ENCODE assay signal across 16 cellular contexts in genomic region chr12:75699728-75700496, GRCh38.
DNase-seq lines count a peak whose midpoint lies in the region; ATAC-seq and TF ChIP-seq lines count a peak whose summit lies in the region.
"Had no signal": no experiment of that assay in that cellular context is flagged by ENCODE, and none has a peak within 500 bp of the region (broad histone marks: within the 10 kb centered on the region; RNA-seq: fewer than 3 reads in every experiment).

No MANE protein-coding gene starts in this region.

- peaks cover 10% of the 10 kb centered on the region for H3K79me2 ChIP-seq in HCT116 (ENCODE audit: insufficient read depth, low read length)

- H2BK12ac ChIP-seq in neuronal stem cell (ENCODE audit: low read length) = no peak overlapping the region

- H3K27ac ChIP-seq in HCT116 (ENCODE audit: low read depth, low read length) (peak overlapping the region; percentile 100), Panc1 (ENCODE audit: low read length) (peak overlapping the region; percentile 58), neuronal stem cell (replicated peaks; ENCODE audit: low read length) (no peak overlapping the region), uterus (no peak overlapping the region)
- H3K27ac ChIP-seq: colonic mucosa, SJCRH30, suprapubic skin, VCaP had no signal

- no peaks in the 10 kb centered on the region for H3K9me2 ChIP-seq in HCT116 (ENCODE audit: insufficient read depth)

- BruUV-seq in HCT116 (replicated peaks; lab: Mats Ljungman, UMichigan) (TSS peak; percentile 20), Panc1 (replicated peaks; lab: Mats Ljungman, UMichigan) (no TSS peak)

- no peak overlapping the region for H3K18ac ChIP-seq in neuronal stem cell (ENCODE audit: low read length)

- no peak overlapping the region for H2BK120ac ChIP-seq in neuronal stem cell (ENCODE audit: low read depth, low read length)

- intact Hi-C loops in HCT116 (cut with micrococcal nuclease) = loop anchor here (5.0 kb wide), 2 partner anchors 78 to 647 kb away; partner anchors contain the start of gene BBS10
- intact Hi-C loops in Panc1 (cut with micrococcal nuclease; ENCODE audit: unreplicated experiment) = loop anchor here (10.0 kb wide), 1 partner anchor 75 kb away; no protein-coding TSS in a partner anchor
- intact Hi-C loops in uterus (cut with DNase I; ENCODE audit: low total_unique reads) = no loop called here

- H3K4me2 ChIP-seq in HCT116 (ENCODE audit: low read length) = peak overlapping the region; percentile 60
- H3K4me2 ChIP-seq in neuronal stem cell (ENCODE audit: insufficient read depth, low read length, poor library complexity, severe bottlenecking) = no peak overlapping the region

- H2AFZ ChIP-seq in HCT116 (ENCODE audit: low read depth, low read length, poor library complexity, severe bottlenecking) (no peak overlapping the region), neuronal stem cell (ENCODE audit: low read length) (peak overlapping the region; percentile 47)

- no peak overlapping the region for H3K4ac ChIP-seq in neuronal stem cell (ENCODE audit: low read length)

- peak overlapping the region; percentile 66 for H3K9ac ChIP-seq in HCT116 (ENCODE audit: low read length)
- no peak overlapping the region for H3K9ac ChIP-seq in neuronal stem cell (ENCODE audit: low read depth, low read length, poor library complexity)

- peak; percentile 24; the same call in 1 of the 2 replicates for TF ChIP-seq RAD21 in HCT116 (IDR thresholded peaks at IDR 0.05; ENCODE audit: low read depth)

- no peaks in the 10 kb centered on the region for H3K27me3 ChIP-seq in HCT116 (ENCODE audit: insufficient read depth, low read length)
- H3K27me3 ChIP-seq in Panc1 (ENCODE audit: control insufficient read depth, insufficient read depth, low read length) = no peaks in the 10 kb centered on the region
- no peaks in the 10 kb centered on the region for H3K27me3 ChIP-seq in neuronal stem cell (ENCODE audit: control insufficient read depth in 3 of 3, insufficient read depth in 3 of 3, low read depth in 1 of 3, low read length in 3 of 3)
- no peaks in the 10 kb centered on the region for H3K27me3 ChIP-seq in uterus
- H3K27me3 ChIP-seq: colonic mucosa, SJCRH30, suprapubic skin had no signal

- no peak overlapping the region for H2AK5ac ChIP-seq in neuronal stem cell (ENCODE audit: low read depth, low read length)

- no peak overlapping the region for H4K91ac ChIP-seq in neuronal stem cell (ENCODE audit: low read depth, low read length, poor library complexity)

- TF ChIP-seq POLR2A in HCT116 (IDR thresholded peaks at IDR 0.05; ENCODE audit: borderline replicate concordance, extremely low read depth, insufficient read depth, insufficient read length) (peak; percentile 2), uterus (IDR thresholded peaks at IDR 0.05) (no peak)

- H3K36me3 ChIP-seq in HCT116 (ENCODE audit: control insufficient read depth in 1 of 2, insufficient read depth in 2 of 2, low read length in 2 of 2) (no peaks in the 10 kb centered on the region), Panc1 (ENCODE audit: control insufficient read depth, insufficient read depth, low read length) (no peaks in the 10 kb centered on the region), neuronal stem cell (replicated peaks in 1 of 2; ENCODE audit: control insufficient read depth in 2 of 2, insufficient read depth in 2 of 2, low read length in 2 of 2) (no peaks in the 10 kb centered on the region), uterus (no peaks in the 10 kb centered on the region)
- H3K36me3 ChIP-seq: colonic mucosa, SJCRH30, suprapubic skin had no signal

- H3K4me1 ChIP-seq in HCT116 (ENCODE audit: control insufficient read depth in 1 of 2, insufficient read depth in 2 of 2, low read length in 2 of 2) (peaks cover 92 to 100% of the 10 kb centered on the region in 2 experiments), Panc1 (ENCODE audit: control insufficient read depth, insufficient read depth, low read length) (peaks cover 2% of the 10 kb centered on the region; the same call in 1 of the 2 replicates), neuronal stem cell (ENCODE audit: control insufficient read depth in 2 of 2, insufficient read depth in 1 of 2, low read depth in 1 of 2, low read length in 2 of 2) (peaks cover 0 to 15% of the 10 kb centered on the region in 2 donors), uterus (no peaks in the 10 kb centered on the region)
- H3K4me1 ChIP-seq: colonic mucosa, suprapubic skin had no signal

- TF ChIP-seq CTCF in HCT116 (IDR thresholded peaks at IDR 0.05 in 2 of 3, conservative IDR thresholded peaks at IDR 0.05 in 1 of 3; ENCODE audit: borderline replicate concordance in 1 of 3, insufficient read depth in 1 of 3, low read depth in 2 of 3, low read length in 2 of 3) (no peak), Panc1 (IDR thresholded peaks at IDR 0.05) (no peak), uterus (IDR thresholded peaks at IDR 0.05) (no peak)

- CTCF ChIA-PET in HCT116 (lab: Charles Lee) (interaction anchor here (1.1 kb wide), 1 partner anchor 25 kb away, joined by 3 read pairs; no protein-coding TSS in a partner anchor), Panc1 (lab: Charles Lee) (interaction anchor here (0.6 kb wide), 1 partner anchor 13 kb away, joined by 5 read pairs; no protein-coding TSS in a partner anchor)

- no peak overlapping the region for H2BK5ac ChIP-seq in neuronal stem cell (ENCODE audit: low read length)

- no peak overlapping the region for H3K14ac ChIP-seq in neuronal stem cell (ENCODE audit: low read length)

- POLR2A ChIA-PET in HCT116 (lab: Charles Lee) (interaction anchor here (0.8 to 2.7 kb wide), 7 partner anchors 12 to 62 kb away, joined by 3 to 30 read pairs (median 4); no protein-coding TSS in a partner anchor), Panc1 (lab: Charles Lee) (no interaction called here)

- H4K20me1 ChIP-seq in HCT116 (ENCODE audit: insufficient read depth) = no peaks in the 10 kb centered on the region

- 100% methylated on average over 1 of the region's 7 CpGs; no CpG with 5 or more reads in 1 of the 2 donors for WGBS in neuronal stem cell (ENCODE audit: extremely low coverage in 2 of 2, insufficient read length in 2 of 2, insufficient replicate concordance in 1 of 2), 2 donors

- H3K79me1 ChIP-seq in neuronal stem cell (ENCODE audit: low read depth, low read length) = no peaks in the 10 kb centered on the region

- H3K23ac ChIP-seq in neuronal stem cell (ENCODE audit: low read depth, low read length, poor library complexity) = no peak overlapping the region

- in situ Hi-C loops in Panc1 (cut with HindIII; ENCODE audit: low pct_unique_long_range_greater_than_20kb, low sequenced_read_pairs) = no loop called here

- peak; percentile 27 for ATAC-seq in HCT116
- ATAC-seq in Panc1 = no peak
- ATAC-seq in GM18909 (IDR thresholded peaks at IDR 0.05; ENCODE audit: poor library complexity, unreplicated experiment) = no peak
- ATAC-seq in HG03175 (IDR thresholded peaks at IDR 0.05; ENCODE audit: unreplicated experiment) = no peak
- ATAC-seq: activated CD8-positive, alpha-beta memory T cell treated with anti-CD3 and anti-CD28 coated beads, Interleukin-2, amount 10 ng/mL, durations not matched to agents 7 days and 5 days had no signal

- RAD21 ChIA-PET in HCT116 (lab: Charles Lee; ENCODE audit: low non-redundant PET in 1 of 2, low total read pairs in 2 of 2, uncharacterized antibody in 2 of 2, unreplicated experiment in 2 of 2) = no interaction called here

- H2BK15ac ChIP-seq in neuronal stem cell (ENCODE audit: low read length) = no peak overlapping the region

- H3K9me3 ChIP-seq in HCT116 (ENCODE audit: control insufficient read depth in 1 of 2, insufficient read depth in 1 of 2, low read depth in 1 of 2, low read length in 2 of 2) (no peaks in the 10 kb centered on the region), Panc1 (ENCODE audit: control insufficient read depth, insufficient read depth, low read depth, low read length) (peaks cover 52% of the 10 kb centered on the region), neuronal stem cell (replicated peaks in 1 of 2; ENCODE audit: control insufficient read depth in 2 of 2, insufficient read depth in 1 of 2, low read depth in 1 of 2, low read length in 2 of 2) (no peaks in the 10 kb centered on the region), uterus (no peaks in the 10 kb centered on the region)
- H3K9me3 ChIP-seq: colonic mucosa, SJCRH30, suprapubic skin had no signal

- H3K4me3 ChIP-seq in HCT116 (replicated peaks in 1 of 2; ENCODE audit: low read depth in 1 of 2, low read length in 2 of 2) (0 out of 4 replicates have a peak overlapping the region, but pooled peaks of 1 of the 2 experiments have one; percentile 17), Panc1 (ENCODE audit: low read depth in 2 of 2, low read length in 2 of 2) (no peak overlapping the region), neuronal stem cell (ENCODE audit: low read length in 2 of 2) (no peak overlapping the region), uterus (no peak overlapping the region)
- H3K4me3 ChIP-seq: colonic mucosa, SJCRH30, suprapubic skin had no signal

- no peak overlapping the region for H4K8ac ChIP-seq in neuronal stem cell (ENCODE audit: low read depth, low read length)

- DNase-seq in HCT116 (ENCODE audit: low read depth, low spot score) = no peak
- DNase-seq in Panc1 (ENCODE audit: low read depth, low spot score) = no peak
- peak; percentile 71 for DNase-seq in fibroblast of gingiva (ENCODE audit: low read depth)
- DNase-seq in neuronal stem cell (ENCODE audit: low spot score) = no peak
- DNase-seq in uterus = no peak
- DNase-seq in foreskin melanocyte = no peak
- DNase-seq: activated CD8-positive, alpha-beta memory T cell treated with anti-CD3 and anti-CD28 coated beads, Interleukin-2, amount 10 ng/mL, durations not matched to agents 7 days and 5 days; activated naive CD4-positive, alpha-beta T cell treated with anti-CD3 and anti-CD28 coated beads, Interleukin-2, amount 50 U/mL, for 16 hours; colonic mucosa; GDM1; islet precursor cell had no signal

TF ChIP-seq in HCT116, 20 proteins besides CTCF, POLR2A, EP300 and RAD21 (continues in another document):
- peak; percentile 13; the same call in 1 of the 2 replicates for TF ChIP-seq ELF1 (IDR thresholded peaks at IDR 0.05; ENCODE audit: borderline replicate concordance, low read depth)
- peak; percentile 64 for TF ChIP-seq SP1 (IDR thresholded peaks at IDR 0.05; ENCODE audit: low read depth)
- peak; percentile 66 for TF ChIP-seq TCF7L2 (IDR thresholded peaks at IDR 0.05; ENCODE audit: borderline replicate concordance, extremely low read depth, insufficient read depth, insufficient read length)
- TF ChIP-seq CBX3 (IDR thresholded peaks at IDR 0.05; ENCODE audit: low read depth) = peak; percentile 64; the same call in 1 of the 2 replicates

Comparison
In these comparisons a context has a peak if more than half of its experiments do, and no peak if none do; other contexts are left out.
1. H3K27ac ChIP-seq: peak in HCT116 (single experiment) and Panc1 (single experiment); none in neuronal stem cell (single experiment) and uterus (0 of 2).